Comparison of ENCODE assay signal across 1 cellular context in genomic region chr6:35161776-35162607, GRCh38.
TF ChIP-seq lines count a peak whose summit lies in the region.

No MANE protein-coding gene starts in this region.

TF ChIP-seq in IMR-90, 13 proteins besides CTCF, POLR2A, EP300 and RAD21:
- TF ChIP-seq MAZ (IDR thresholded peaks at IDR 0.05; ENCODE audit: borderline replicate concordance, low read depth, low read length) (no peak), CEBPB (IDR thresholded peaks at IDR 0.05; ENCODE audit: low read depth, low read length) (no peak), BHLHE40 (IDR thresholded peaks at IDR 0.05; ENCODE audit: low read depth, low read length) (no peak), ELK1 (IDR thresholded peaks at IDR 0.05; ENCODE audit: borderline replicate concordance, low read depth, low read length) (no peak), FOS (IDR thresholded peaks at IDR 0.05; ENCODE audit: low read depth, low read length) (no peak), RFX5 (IDR thresholded peaks at IDR 0.05; ENCODE audit: low read depth, low read length) (no peak), CHD1 (IDR thresholded peaks at IDR 0.05; ENCODE audit: low read depth, low read length) (no peak), NFE2L2 (IDR thresholded peaks at IDR 0.05; ENCODE audit: low read depth, low read length) (no peak), RCOR1 (IDR thresholded peaks at IDR 0.05; ENCODE audit: insufficient replicate concordance, low read length) (no peak), SMC3 (IDR thresholded peaks at IDR 0.05; ENCODE audit: low read depth, low read length) (no peak), MAFK (IDR thresholded peaks at IDR 0.05; ENCODE audit: low read depth, low read length) (no peak), USF2 (IDR thresholded peaks at IDR 0.05; ENCODE audit: low read depth, low read length) (no peak), MXI1 (IDR thresholded peaks at IDR 0.05; ENCODE audit: borderline replicate concordance, low read depth, low read length) (no peak)
